21 cellular contexts compared by ENCODE assay signal in the genomic region with DNA sequence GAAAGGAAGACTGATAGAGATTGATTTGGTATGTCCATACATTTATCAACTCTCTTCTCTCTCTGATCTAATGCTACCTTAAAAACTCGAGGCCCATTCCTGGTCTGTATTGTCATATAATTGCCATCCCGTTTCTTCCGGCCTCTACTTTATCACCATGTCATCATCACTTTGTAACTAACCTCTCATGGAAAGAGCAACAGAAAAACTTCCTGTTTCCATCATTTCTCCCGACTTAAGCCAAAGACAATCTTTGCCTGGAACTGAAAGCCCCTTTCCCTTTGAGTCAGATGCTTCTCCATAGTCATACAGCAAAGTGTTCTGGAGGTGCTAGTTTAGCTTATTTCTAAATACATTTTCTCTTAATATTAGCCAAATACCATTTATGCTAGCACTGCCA. TPM values are rescaled to one million over a fixed set of nuclear protein-coding genes. Genes with fewer than 3 reads are reported as not detected.
DNase-seq lines count a peak whose midpoint lies in the region; ATAC-seq, FAIRE-seq and TF ChIP-seq lines count a peak whose summit lies in the region.
"Had no signal": no experiment of that assay in that cellular context is flagged by ENCODE, and none has a peak within 500 bp of the region (broad histone marks: within the 10 kb centered on the region; RNA-seq: fewer than 3 reads in every experiment).

No MANE protein-coding gene starts in this region.

- TF ChIP-seq POLR2A in K562 (conservative IDR thresholded peaks at IDR 0.05), result no peak
- TF ChIP-seq POLR2A in endothelial cell of umbilical vein (IDR thresholded peaks at IDR 0.05; ENCODE audit: low read depth, low read length), result no peak

- H3K4me1 Mint-ChIP-seq in H9, result peaks cover 3 to 11% of the 10 kb centered on the region in 2 experiments; a peak in 3 of 4 replicates
- H3K4me1 Mint-ChIP-seq: CD14-positive monocyte; CD4-positive, alpha-beta memory T cell had no signal

- H3K79me2 ChIP-seq in H9 (ENCODE audit: insufficient read depth, low read length), result no peaks in the 10 kb centered on the region
- H3K79me2 ChIP-seq in K562 (ENCODE audit: control insufficient read depth, insufficient read depth, low read length), result no peaks in the 10 kb centered on the region
- no peaks in the 10 kb centered on the region for H3K79me2 ChIP-seq in endothelial cell of umbilical vein (ENCODE audit: control insufficient read depth, insufficient read depth, low read length)

- no peak overlapping the region for H4K8ac ChIP-seq in H9 (replicated peaks; ENCODE audit: insufficient read length, low read depth, low read length)
- H4K8ac ChIP-seq in neuronal stem cell (ENCODE audit: low read depth, low read length), result no peak overlapping the region

- BruUV-seq in K562 (replicated peaks; lab: Mats Ljungman, UMichigan), result no TSS peak
- no TSS peak for BruUV-seq in endothelial cell of umbilical vein (replicated peaks; lab: Mats Ljungman, UMichigan)

- no peak overlapping the region for H3T11ph ChIP-seq in H9 (ENCODE audit: low read length)

- no peak for DNase-seq in H9
- DNase-seq in K562 (ENCODE audit: extremely low read depth in 1 of 4, low spot score in 3 of 4), result no peak
- DNase-seq in endothelial cell of umbilical vein (ENCODE audit: low read depth, low spot score), result peak; percentile 12
- DNase-seq in neuronal stem cell (ENCODE audit: low spot score), result no peak
- no peak for DNase-seq in islet precursor cell
- no peak for DNase-seq in activated naive CD4-positive, alpha-beta T cell treated with anti-CD3 and anti-CD28 coated beads, Interleukin-2, amount 50 U/mL, for 72 hours (ENCODE audit: low spot score in 2 of 2)
- DNase-seq: 8988T; CD4-positive, alpha-beta memory T cell; DMS153; DMS79; GF-D8; IMR-90 had no signal

- H4K20me1 ChIP-seq in H9 (ENCODE audit: control insufficient read depth, insufficient read depth, insufficient read length) (no peaks in the 10 kb centered on the region), K562 (replicated peaks; ENCODE audit: control insufficient read depth, insufficient read depth, low read length) (no peaks in the 10 kb centered on the region), endothelial cell of umbilical vein (replicated peaks; ENCODE audit: control insufficient read depth, extremely low read depth, insufficient read depth, low read length) (no peaks in the 10 kb centered on the region)
- H4K20me1 ChIP-seq: BLaER1 had no signal

- TF ChIP-seq EP300 in K562 (IDR thresholded peaks at IDR 0.05; ENCODE audit: low read length), result no peak

- H3K27me3 Mint-ChIP-seq in H9 (ENCODE audit: low read depth), result no peaks in the 10 kb centered on the region

- H3K23ac ChIP-seq in H9 (ENCODE audit: insufficient read length, low read depth, low read length) (no peak overlapping the region), neuronal stem cell (ENCODE audit: low read depth, low read length, poor library complexity) (no peak overlapping the region)

- dilution Hi-C loops in endothelial cell of umbilical vein (cut with MboI; ENCODE audit: extremely low pct_ligation_motif_present, low sequenced_read_pairs), result no loop called here

- H3K4me2 ChIP-seq in H9 (ENCODE audit: insufficient read depth, insufficient read length, low read length) (no peak overlapping the region), K562 (ENCODE audit: insufficient read depth, low read length) (no peak overlapping the region), endothelial cell of umbilical vein (ENCODE audit: insufficient read depth, low read length) (no peak overlapping the region), neuronal stem cell (ENCODE audit: insufficient read depth, low read length, poor library complexity, severe bottlenecking) (no peak overlapping the region)
- H3K4me2 ChIP-seq: BLaER1 had no signal

- H2AFZ ChIP-seq in H9 (ENCODE audit: low read length) (peak overlapping the region; percentile 40), K562 (ENCODE audit: low read depth, low read length) (peak overlapping the region; percentile 70), endothelial cell of umbilical vein (ENCODE audit: low read depth, low read length) (no peak overlapping the region), neuronal stem cell (ENCODE audit: low read length) (peak overlapping the region; percentile 66)

- POLR2A ChIA-PET in K562 (lab: Yijun Ruan, JAX), result no interaction called here
- POLR2A ChIA-PET in endothelial cell of umbilical vein (lab: Charles Lee), result no interaction called here

- no peak overlapping the region for H2AK5ac ChIP-seq in H9 (ENCODE audit: insufficient read length, low read length)
- no peak overlapping the region for H2AK5ac ChIP-seq in neuronal stem cell (ENCODE audit: low read depth, low read length)

- H2BK20ac ChIP-seq in H9 (ENCODE audit: low read depth, low read length, poor library complexity, severe bottlenecking), result no peak overlapping the region

- CTCF ChIA-PET in K562 (lab: Yijun Ruan, JAX; ENCODE audit: low intra/inter-chr PET ratio) (no interaction called here), endothelial cell of umbilical vein (lab: Charles Lee) (interaction anchor here (1.0 kb wide), 1 partner anchor 10 kb away, joined by 3 read pairs; no protein-coding TSS in a partner anchor)

- no peak overlapping the region for H3K56ac ChIP-seq in H9 (ENCODE audit: insufficient read length, low read depth, low read length)

- H2BK15ac ChIP-seq in H9 (ENCODE audit: low read depth, low read length) (no peak overlapping the region), neuronal stem cell (ENCODE audit: low read length) (no peak overlapping the region)

- H3K9me1 ChIP-seq in K562 (ENCODE audit: control insufficient read depth, insufficient read depth, low read length), result no peaks in the 10 kb centered on the region
- no peaks in the 10 kb centered on the region for H3K9me1 ChIP-seq in endothelial cell of umbilical vein (replicated peaks; ENCODE audit: control insufficient read depth, extremely low read depth, insufficient read depth, low read length)

- H4K91ac ChIP-seq in H9 (ENCODE audit: insufficient read length, low read depth, low read length) (no peak overlapping the region), neuronal stem cell (ENCODE audit: low read depth, low read length, poor library complexity) (no peak overlapping the region)

- no CpG with 5 or more reads among the region's 4 CpGs for WGBS in H9 (ENCODE audit: extremely low coverage, insufficient read length, low lambda C conversion rate)
- WGBS in K562 (ENCODE audit: insufficient coverage, low coverage, missing lambda C conversion rate), result 20% methylated on average over 4 of the region's 4 CpGs
- WGBS in neuronal stem cell (ENCODE audit: extremely low coverage in 2 of 2, insufficient read length in 2 of 2, insufficient replicate concordance in 1 of 2), 2 donors, result no CpG with 5 or more reads among the region's 4 CpGs

- H3K4me3 Mint-ChIP-seq in H9, result no peak overlapping the region
- H3K4me3 Mint-ChIP-seq: CD14-positive monocyte; CD4-positive, alpha-beta memory T cell had no signal

- in situ Hi-C loops in K562 (cut with MboI), result loop anchor here (25.0 kb wide), 1 partner anchor 1694 kb away; no protein-coding TSS in a partner anchor

- H3K4me1 ChIP-seq in H9 (ENCODE audit: insufficient read depth, low read length) (no peaks in the 10 kb centered on the region), K562 (replicated peaks in 1 of 2; ENCODE audit: control insufficient read depth in 2 of 2, insufficient read depth in 2 of 2, low read length in 2 of 2) (peaks cover 0 to 10% of the 10 kb centered on the region in 2 experiments; a peak in 3 of 5 replicates), endothelial cell of umbilical vein (ENCODE audit: control insufficient read depth, extremely low read depth, insufficient read depth, low read length) (no peaks in the 10 kb centered on the region), neuronal stem cell (ENCODE audit: control insufficient read depth in 2 of 2, insufficient read depth in 1 of 2, low read depth in 1 of 2, low read length in 2 of 2) (peaks cover 0 to 4% of the 10 kb centered on the region in 2 donors)
- H3K4me1 ChIP-seq: BLaER1 had no signal

- H3K23me2 ChIP-seq in H9 (ENCODE audit: insufficient read length, low read depth, low read length, poor library complexity, severe bottlenecking), result no peaks in the 10 kb centered on the region

- H3K79me1 ChIP-seq in H9 (ENCODE audit: insufficient read depth, low read depth, low read length, poor library complexity, severe bottlenecking), result no peaks in the 10 kb centered on the region
- H3K79me1 ChIP-seq in neuronal stem cell (ENCODE audit: low read depth, low read length), result no peaks in the 10 kb centered on the region

- no peaks in the 10 kb centered on the region for H3K9me3 Mint-ChIP-seq in H9
- no peaks in the 10 kb centered on the region for H3K9me3 Mint-ChIP-seq in activated naive CD4-positive, alpha-beta T cell treated with anti-CD3 and anti-CD28 coated beads, Interleukin-2, amount 50 U/mL, for 72 hours
- H3K9me3 Mint-ChIP-seq: CD4-positive, alpha-beta memory T cell had no signal

- FAIRE-seq in K562 (lab: Jason Lieb, UNC) (no peak), endothelial cell of umbilical vein (lab: Jason Lieb, UNC) (no peak)
- FAIRE-seq: H54, HTR-8/SVneo had no signal

- H3K36me3 ChIP-seq in K562 (ENCODE audit: control insufficient read depth, insufficient read depth, low read length) (no peaks in the 10 kb centered on the region), endothelial cell of umbilical vein (ENCODE audit: control insufficient read depth in 2 of 2, extremely low read depth in 1 of 2, insufficient read depth in 2 of 2, low read length in 2 of 2) (no peaks in the 10 kb centered on the region), neuronal stem cell (replicated peaks in 1 of 2; ENCODE audit: control insufficient read depth in 2 of 2, insufficient read depth in 2 of 2, low read length in 2 of 2) (no peaks in the 10 kb centered on the region)
- H3K36me3 ChIP-seq: BLaER1 had no signal

- H2BK120ac ChIP-seq in H9 (ENCODE audit: low read depth, low read length, poor library complexity, severe bottlenecking) (no peak overlapping the region), neuronal stem cell (ENCODE audit: low read depth, low read length) (no peak overlapping the region)

- H3K18ac ChIP-seq in H9 (ENCODE audit: insufficient read length, low read depth, low read length) (no peak overlapping the region), neuronal stem cell (ENCODE audit: low read length) (no peak overlapping the region)

- H4K5ac ChIP-seq in H9 (ENCODE audit: insufficient read length, low read depth, low read length), result no peak overlapping the region

- no peaks in the 10 kb centered on the region for H3K36me3 Mint-ChIP-seq in H9 (ENCODE audit: insufficient read depth in 1 of 3, low read depth in 3 of 3)
- no peaks in the 10 kb centered on the region for H3K36me3 Mint-ChIP-seq in activated naive CD4-positive, alpha-beta T cell treated with anti-CD3 and anti-CD28 coated beads, Interleukin-2, amount 50 U/mL, for 72 hours
- H3K36me3 Mint-ChIP-seq: CD14-positive monocyte; CD4-positive, alpha-beta memory T cell had no signal

- no peak overlapping the region for H3K27ac Mint-ChIP-seq in H9
- H3K27ac Mint-ChIP-seq in activated naive CD4-positive, alpha-beta T cell treated with anti-CD3 and anti-CD28 coated beads, Interleukin-2, amount 50 U/mL, for 72 hours, result no peak overlapping the region
- H3K27ac Mint-ChIP-seq: CD14-positive monocyte; CD4-positive, alpha-beta memory T cell had no signal

- TF ChIP-seq RAD21 in K562 (CRISPR knock-in tag; conservative IDR thresholded peaks at IDR 0.05 in 1 of 2, IDR thresholded peaks at IDR 0.05 in 1 of 2), result no peak

- TF ChIP-seq CTCF in H9 (conservative IDR thresholded peaks at IDR 0.05) (no peak), K562 (IDR thresholded peaks at IDR 0.05 in 2 of 3, conservative IDR thresholded peaks at IDR 0.05 in 1 of 3; ENCODE audit: insufficient read depth in 2 of 3, low read depth in 1 of 3, low read length in 3 of 3) (no peak), endothelial cell of umbilical vein (IDR thresholded peaks at IDR 0.05; ENCODE audit: extremely low read depth in 1 of 2, insufficient read depth in 1 of 2, low read depth in 1 of 2, low read length in 2 of 2) (no peak)

- H3K9me3 ChIP-seq in H9 (ENCODE audit: control insufficient read depth, low read depth, low read length), result no peaks in the 10 kb centered on the region
- no peaks in the 10 kb centered on the region for H3K9me3 ChIP-seq in K562 (replicated peaks; ENCODE audit: control insufficient read depth, insufficient read depth, low read depth, low read length)
- H3K9me3 ChIP-seq in endothelial cell of umbilical vein (replicated peaks; ENCODE audit: control insufficient read depth, insufficient read depth, low read length), result no peaks in the 10 kb centered on the region
- H3K9me3 ChIP-seq in neuronal stem cell (replicated peaks in 1 of 2; ENCODE audit: control insufficient read depth in 2 of 2, insufficient read depth in 1 of 2, low read depth in 1 of 2, low read length in 2 of 2), result no peaks in the 10 kb centered on the region
- H3K9me3 ChIP-seq: BLaER1 had no signal

- H3K4ac ChIP-seq in H9 (ENCODE audit: low read depth, low read length) (no peak overlapping the region), neuronal stem cell (ENCODE audit: low read length) (no peak overlapping the region)

- H3K27ac ChIP-seq in H9 (ENCODE audit: insufficient read length, low read depth, low read length) (no peak overlapping the region), K562 (ENCODE audit: extremely low read depth, low read depth, low read length) (no peak overlapping the region), endothelial cell of umbilical vein (ENCODE audit: insufficient read depth, low read depth, low read length) (no peak overlapping the region), neuronal stem cell (replicated peaks; ENCODE audit: low read length) (no peak overlapping the region)
- H3K27ac ChIP-seq: BLaER1 had no signal

- H3K4me3 ChIP-seq in K562, result no peak overlapping the region
- no peak overlapping the region for H3K4me3 ChIP-seq in endothelial cell of umbilical vein (replicated peaks in 1 of 3; ENCODE audit: insufficient read depth in 1 of 3, low read depth in 1 of 3, low read length in 3 of 3)
- no peak overlapping the region for H3K4me3 ChIP-seq in neuronal stem cell (ENCODE audit: low read length in 2 of 2)
- H3K4me3 ChIP-seq: BLaER1 had no signal

- H3K9ac ChIP-seq in H9 (ENCODE audit: extremely low read depth, insufficient read length, low read length) (no peak overlapping the region), K562 (ENCODE audit: insufficient read depth in 1 of 2, low read depth in 2 of 2, low read length in 2 of 2) (no peak overlapping the region), endothelial cell of umbilical vein (replicated peaks; ENCODE audit: extremely low read depth, insufficient read depth, low read length) (no peak overlapping the region), neuronal stem cell (ENCODE audit: low read depth, low read length, poor library complexity) (no peak overlapping the region)
- H3K9ac ChIP-seq: BLaER1 had no signal

- H3K27me3 ChIP-seq in H9 (ENCODE audit: insufficient read depth, low read length) (no peaks in the 10 kb centered on the region), K562 (ENCODE audit: control insufficient read depth in 2 of 2, insufficient read depth in 2 of 2, low read length in 2 of 2) (no peaks in the 10 kb centered on the region), endothelial cell of umbilical vein (ENCODE audit: control insufficient read depth in 2 of 2, insufficient read depth in 2 of 2, low read length in 2 of 2) (peaks cover 0 to 2% of the 10 kb centered on the region in 2 experiments), neuronal stem cell (ENCODE audit: control insufficient read depth in 3 of 3, insufficient read depth in 3 of 3, low read depth in 1 of 3, low read length in 3 of 3) (no peaks in the 10 kb centered on the region)
- H3K27me3 ChIP-seq: BLaER1 had no signal

- H3K14ac ChIP-seq in H9 (ENCODE audit: insufficient read depth, low read length), result no peak overlapping the region
- no peak overlapping the region for H3K14ac ChIP-seq in neuronal stem cell (ENCODE audit: low read length)

- intact Hi-C loops in K562 (cut with micrococcal nuclease) (no loop called here), endothelial cell of umbilical vein (cut with micrococcal nuclease) (no loop called here)

- no peak overlapping the region for H2BK5ac ChIP-seq in H9 (ENCODE audit: insufficient read length, low read length)
- H2BK5ac ChIP-seq in neuronal stem cell (ENCODE audit: low read length), result no peak overlapping the region

- no peak overlapping the region for H2BK12ac ChIP-seq in H9 (ENCODE audit: insufficient read length, low read depth, low read length)
- no peak overlapping the region for H2BK12ac ChIP-seq in neuronal stem cell (ENCODE audit: low read length)

- ATAC-seq in K562 (no peak), GM19351 (IDR thresholded peaks at IDR 0.05; ENCODE audit: unreplicated experiment) (no peak)
- no peak for ATAC-seq in activated naive CD4-positive, alpha-beta T cell treated with anti-CD3 and anti-CD28 coated beads, Interleukin-2, amount 50 U/mL, for 72 hours
- ATAC-seq: HCT116 had no signal

RNA-seq across cellular contexts. Expression of a gene that starts 2.8 kb away (rescaled TPM):
- total RNA-seq in H9 (2021) (not detected in 2 replicates), K562 (2014; rRNA removed) (not detected in 2 replicates), K562 (2014; rRNA removed; fragmentation: Illumina TruSeq; extraction: Trizol) (not detected in 2 replicates), K562 (2015; rRNA removed; fragmentation: Illumina TruSeq; extraction: Trizol) (not detected in 2 replicates), K562 (2021) (not detected in 2 replicates), endothelial cell of umbilical vein (not detected in 2 replicates)
- total RNA-seq in K562 (2011; cell fraction: chromatin; rRNA removed; ENCODE audit: low replicate concordance), result not detected in 2 replicates
- not detected in 2 replicates for total RNA-seq in K562 (2011; cell fraction: nucleolus; rRNA removed)
- not detected in 2 replicates for total RNA-seq in K562 (2011; cell fraction: nucleoplasm; rRNA removed)
- polyA plus RNA-seq in K562 (2011; rRNA removed) (not detected in 2 replicates), K562 (2014; fragmentation: Illumina TruSeq; extraction: Trizol) (not detected in 2 replicates), K562 (2014; fragmentation: Nextera tagmentation; extraction: Ambion mirVana) (under 1 TPM in 1 of 2 experiments, not detected in 1; 0.04 TPM), K562 (2014; rRNA removed) (not detected in 2 replicates), endothelial cell of umbilical vein (not detected in 2 replicates)
- polyA plus RNA-seq in K562 (2011; cell fraction: cytosol; rRNA removed), result not detected in 2 replicates
- not detected in 2 replicates for polyA plus RNA-seq in K562 (2011; cell fraction: nucleus; rRNA removed)
- polyA plus RNA-seq in K562 (2012), result not detected in 2 replicates
- not detected in 2 replicates for polyA minus RNA-seq in K562 (2011; rRNA and poly(A)+ RNA removed)
- not detected in 2 replicates for polyA minus RNA-seq in K562 (2011; cell fraction: cytosol; rRNA and poly(A)+ RNA removed)
- polyA minus RNA-seq in K562 (2011; cell fraction: nucleus; rRNA and poly(A)+ RNA removed), result not detected in 2 replicates
- polyA plus RNA-seq in endothelial cell of umbilical vein (2011; cell fraction: cytosol; rRNA removed), result not detected in 2 replicates
- polyA plus RNA-seq in endothelial cell of umbilical vein (2011; cell fraction: nucleus; rRNA removed), result not detected in 2 replicates
- polyA plus RNA-seq in endothelial cell of umbilical vein (2012), result not detected in 2 replicates
- not detected in 2 replicates for polyA minus RNA-seq in endothelial cell of umbilical vein
- polyA minus RNA-seq in endothelial cell of umbilical vein (2011; cell fraction: cytosol; rRNA and poly(A)+ RNA removed), result not detected
- not detected in 2 replicates for polyA minus RNA-seq in endothelial cell of umbilical vein (2011; cell fraction: nucleus; rRNA and poly(A)+ RNA removed)
- 1.4 TPM for polyA plus RNA-seq in neuronal stem cell (2013, experiment 1 of 2)
- polyA plus RNA-seq in neuronal stem cell (2013, experiment 2 of 2), result 1.5 TPM
- not detected for total RNA-seq in activated naive CD4-positive, alpha-beta T cell treated with anti-CD3 and anti-CD28 coated beads, Interleukin-2, amount 50 U/mL, for 72 hours
- total RNA-seq: A673; CD4-positive, alpha-beta memory T cell; Daoy; IMR-90 had no signal
- polyA plus RNA-seq: AG04450; CD14-positive monocyte; CD4-positive, alpha-beta memory T cell; IMR-90 had no signal

RNA-seq across cellular contexts. Expression of a gene that starts 44.5 kb away (rescaled TPM):
- total RNA-seq in H9 (2021), result 79.5 and 84.6 TPM in 2 replicates
- total RNA-seq in K562 (2011; cell fraction: chromatin; rRNA removed; ENCODE audit: low replicate concordance), result 18.8 and 64.4 TPM in 2 replicates
- 7.7 and 13.3 TPM in 2 replicates for total RNA-seq in K562 (2011; cell fraction: nucleolus; rRNA removed)
- 28.7 and 43.1 TPM in 2 replicates for total RNA-seq in K562 (2011; cell fraction: nucleoplasm; rRNA removed)
- 6.6 and 9.2 TPM in 2 replicates for total RNA-seq in K562 (2014; rRNA removed)
- 9.7 and 10.8 TPM in 2 replicates for total RNA-seq in K562 (2014; rRNA removed; fragmentation: Illumina TruSeq; extraction: Trizol)
- 7.4 and 9.3 TPM in 2 replicates for total RNA-seq in K562 (2015; rRNA removed; fragmentation: Illumina TruSeq; extraction: Trizol)
- 30.5 and 36.2 TPM in 2 replicates for total RNA-seq in K562 (2021)
- 9.6 and 21.4 TPM in 2 replicates for polyA plus RNA-seq in K562 (2011; rRNA removed)
- 10.0 and 17.9 TPM in 2 replicates for polyA plus RNA-seq in K562 (2011; cell fraction: cytosol; rRNA removed)
- polyA plus RNA-seq in K562 (2011; cell fraction: nucleus; rRNA removed), result 37.3 and 48.0 TPM in 2 replicates
- 15.0 and 15.1 TPM in 2 replicates for polyA plus RNA-seq in K562 (2012)
- 25.5 and 30.5 TPM in 2 replicates for polyA plus RNA-seq in K562 (2014; fragmentation: Illumina TruSeq; extraction: Trizol)
- 10 to 100 TPM; 10.4 to 10.5 TPM for polyA plus RNA-seq in K562 (2014; fragmentation: Nextera tagmentation; extraction: Ambion mirVana)
- 14.8 and 15.2 TPM in 2 replicates for polyA plus RNA-seq in K562 (2014; rRNA removed)
- 13.9 and 17.9 TPM in 2 replicates for polyA minus RNA-seq in K562 (2011; rRNA and poly(A)+ RNA removed)
- 13.1 and 16.5 TPM in 2 replicates for polyA minus RNA-seq in K562 (2011; cell fraction: cytosol; rRNA and poly(A)+ RNA removed)
- polyA minus RNA-seq in K562 (2011; cell fraction: nucleus; rRNA and poly(A)+ RNA removed), result 20.9 and 27.4 TPM in 2 replicates
- total RNA-seq in endothelial cell of umbilical vein, result 40.4 and 44.1 TPM in 2 replicates
- 34.2 and 38.3 TPM in 2 replicates for polyA plus RNA-seq in endothelial cell of umbilical vein
- polyA plus RNA-seq in endothelial cell of umbilical vein (2011; cell fraction: cytosol; rRNA removed), result 15.4 and 17.7 TPM in 2 replicates
- polyA plus RNA-seq in endothelial cell of umbilical vein (2011; cell fraction: nucleus; rRNA removed), result 48.4 and 63.7 TPM in 2 replicates
- polyA plus RNA-seq in endothelial cell of umbilical vein (2012), result 24.3 and 26.6 TPM in 2 replicates
- polyA minus RNA-seq in endothelial cell of umbilical vein, result 24.2 and 27.8 TPM in 2 replicates
- polyA minus RNA-seq in endothelial cell of umbilical vein (2011; cell fraction: cytosol; rRNA and poly(A)+ RNA removed), result 10.2 TPM
- polyA minus RNA-seq in endothelial cell of umbilical vein (2011; cell fraction: nucleus; rRNA and poly(A)+ RNA removed), result 43.2 and 60.0 TPM in 2 replicates
- 59.2 TPM for polyA plus RNA-seq in neuronal stem cell (2013, experiment 1 of 2)
- 61.9 TPM for polyA plus RNA-seq in neuronal stem cell (2013, experiment 2 of 2)
- total RNA-seq in activated naive CD4-positive, alpha-beta T cell treated with anti-CD3 and anti-CD28 coated beads, Interleukin-2, amount 50 U/mL, for 72 hours, result 10 to 100 TPM; 58.0 to 68.6 TPM

RNA-seq across cellular contexts. Expression of a gene that starts 44.9 kb away (rescaled TPM):
- total RNA-seq in H9 (2021) (17.6 and 17.7 TPM in 2 replicates), K562 (2014; rRNA removed) (7.0 TPM in 2 replicates), K562 (2014; rRNA removed; fragmentation: Illumina TruSeq; extraction: Trizol) (12.6 and 13.7 TPM in 2 replicates), K562 (2015; rRNA removed; fragmentation: Illumina TruSeq; extraction: Trizol) (13.8 and 15.3 TPM in 2 replicates), K562 (2021) (8.6 and 9.0 TPM in 2 replicates), endothelial cell of umbilical vein (10.2 and 11.9 TPM in 2 replicates)
- total RNA-seq in K562 (2011; cell fraction: chromatin; rRNA removed; ENCODE audit: low replicate concordance), result 20.6 and 46.6 TPM in 2 replicates
- total RNA-seq in K562 (2011; cell fraction: nucleolus; rRNA removed), result 12.7 and 17.6 TPM in 2 replicates
- 41.3 and 52.2 TPM in 2 replicates for total RNA-seq in K562 (2011; cell fraction: nucleoplasm; rRNA removed)
- polyA plus RNA-seq in K562 (2011; rRNA removed) (14.3 and 14.5 TPM in 2 replicates), K562 (2014; fragmentation: Illumina TruSeq; extraction: Trizol) (8.1 and 8.8 TPM in 2 replicates), K562 (2014; fragmentation: Nextera tagmentation; extraction: Ambion mirVana) (1 to 10 TPM; 5.5 to 7.4 TPM), K562 (2014; rRNA removed) (9.9 and 11.7 TPM in 2 replicates), endothelial cell of umbilical vein (6.9 and 7.3 TPM in 2 replicates)
- 3.5 and 12.3 TPM in 2 replicates for polyA plus RNA-seq in K562 (2011; cell fraction: cytosol; rRNA removed)
- polyA plus RNA-seq in K562 (2011; cell fraction: nucleus; rRNA removed), result 25.4 and 32.7 TPM in 2 replicates
- 9.3 and 12.7 TPM in 2 replicates for polyA plus RNA-seq in K562 (2012)
- polyA minus RNA-seq in K562 (2011; rRNA and poly(A)+ RNA removed), result 16.5 and 24.0 TPM in 2 replicates
- polyA minus RNA-seq in K562 (2011; cell fraction: cytosol; rRNA and poly(A)+ RNA removed), result 2.8 and 3.4 TPM in 2 replicates
- polyA minus RNA-seq in K562 (2011; cell fraction: nucleus; rRNA and poly(A)+ RNA removed), result 15.8 and 28.2 TPM in 2 replicates
- polyA plus RNA-seq in endothelial cell of umbilical vein (2011; cell fraction: cytosol; rRNA removed), result 2.8 and 3.2 TPM in 2 replicates
- polyA plus RNA-seq in endothelial cell of umbilical vein (2011; cell fraction: nucleus; rRNA removed), result 26.3 and 29.9 TPM in 2 replicates
- polyA plus RNA-seq in endothelial cell of umbilical vein (2012), result 7.5 and 8.0 TPM in 2 replicates
- 17.5 and 18.1 TPM in 2 replicates for polyA minus RNA-seq in endothelial cell of umbilical vein
- 3.2 TPM for polyA minus RNA-seq in endothelial cell of umbilical vein (2011; cell fraction: cytosol; rRNA and poly(A)+ RNA removed)
- polyA minus RNA-seq in endothelial cell of umbilical vein (2011; cell fraction: nucleus; rRNA and poly(A)+ RNA removed), result 14.2 and 18.9 TPM in 2 replicates
- 11.3 TPM for polyA plus RNA-seq in neuronal stem cell (2013, experiment 1 of 2)
- polyA plus RNA-seq in neuronal stem cell (2013, experiment 2 of 2), result 12.2 TPM
- total RNA-seq in activated naive CD4-positive, alpha-beta T cell treated with anti-CD3 and anti-CD28 coated beads, Interleukin-2, amount 50 U/mL, for 72 hours, result 10 to 100 TPM; 12.7 to 20.4 TPM
